28 cellular contexts compared by ENCODE assay signal in genomic region chr5:163561339-163561738, GRCh38.
"Had no signal": no experiment of that assay in that cellular context is flagged by ENCODE, and none has a peak within 500 bp of the region (broad histone marks: within the 10 kb centered on the region; RNA-seq: fewer than 3 reads in every experiment).

No MANE protein-coding gene starts in this region.

- H3K27ac ChIP-seq: stomach, suprapubic skin, testis, thoracic aorta, thyroid gland, tibial artery, tibial nerve, transverse colon, upper lobe of left lung, upper lobe of right lung, uterus, vagina had no signal

- H3K4me3 ChIP-seq: stomach, suprapubic skin, testis, thoracic aorta, thyroid gland, tibial artery, tibial nerve, transverse colon, upper lobe of left lung, upper lobe of right lung, uterus, vagina had no signal

- H3K36me3 ChIP-seq: stomach, suprapubic skin, thoracic aorta, thyroid gland, tibial artery, tibial nerve, transverse colon, upper lobe of left lung, upper lobe of right lung, uterus, vagina had no signal

- H3K27ac Mint-ChIP-seq: stimulated activated effector memory CD8-positive, alpha-beta T cell treated with anti-CD3 and anti-CD28 coated beads, Interleukin-12 subunit alpha, Interleukin-12 subunit beta, amount 100 ng/mL, for 72 hours; stimulated activated memory B cell treated with anti-CD40 and anti-IgM and Interleukin-4, amounts not matched to agents 10 μg/mL and 1 μg/mL and 100 μg/mL, for 72 hours; stimulated activated naive B cell treated with anti-CD40 and anti-IgM and Interleukin-4, amounts not matched to agents 10 μg/mL and 1 μg/mL and 100 μg/mL, for 72 hours; stimulated activated naive CD8-positive, alpha-beta T cell treated with anti-CD3 and anti-CD28 coated beads, Interleukin-15, amount 100 ng/mL, for 72 hours; stimulated activated naive CD8-positive, alpha-beta T cell treated with anti-CD3 and anti-CD28 coated beads, Interleukin-15, Interleukin-2, amounts not matched to agents 100 ng/mL and 50 ng/mL, for 24 hours; type B pancreatic cell had no signal

- H3K36me3 Mint-ChIP-seq: stimulated activated effector memory CD8-positive, alpha-beta T cell treated with anti-CD3 and anti-CD28 coated beads, Interleukin-12 subunit alpha, Interleukin-12 subunit beta, amount 100 ng/mL, for 72 hours; stimulated activated memory B cell treated with anti-CD40 and anti-IgM and Interleukin-4, amounts not matched to agents 10 μg/mL and 1 μg/mL and 100 μg/mL, for 72 hours; stimulated activated naive B cell treated with anti-CD40 and anti-IgM and Interleukin-4, amounts not matched to agents 10 μg/mL and 1 μg/mL and 100 μg/mL, for 72 hours; type B pancreatic cell had no signal

- H3K27me3 ChIP-seq: testis, thyroid gland, vagina had no signal

- H3K4me1 ChIP-seq: testis, uterus had no signal

- H3K9me3 Mint-ChIP-seq: stimulated activated naive B cell treated with anti-CD40 and anti-IgM and Interleukin-4, amounts not matched to agents 10 μg/mL and 1 μg/mL and 100 μg/mL, for 72 hours; stimulated activated naive CD8-positive, alpha-beta T cell treated with anti-CD3 and anti-CD28 coated beads, Interleukin-15, amount 100 ng/mL, for 72 hours; stimulated activated naive CD8-positive, alpha-beta T cell treated with anti-CD3 and anti-CD28 coated beads, Interleukin-15, Interleukin-2, amounts not matched to agents 100 ng/mL and 50 ng/mL, for 24 hours had no signal

- ATAC-seq: stimulated activated effector memory CD8-positive, alpha-beta T cell treated with anti-CD3 and anti-CD28 coated beads, Interleukin-12 subunit alpha, Interleukin-12 subunit beta, amount 100 ng/mL, for 72 hours; stimulated activated memory B cell treated with anti-CD40 and anti-IgM and Interleukin-4, amounts not matched to agents 10 μg/mL and 1 μg/mL and 100 μg/mL, for 72 hours; stimulated activated naive B cell treated with anti-CD40 and anti-IgM and Interleukin-4, amounts not matched to agents 10 μg/mL and 1 μg/mL and 100 μg/mL, for 72 hours; stimulated activated naive CD8-positive, alpha-beta T cell treated with anti-CD3 and anti-CD28 coated beads, Interleukin-15, amount 100 ng/mL, for 72 hours; stimulated activated naive CD8-positive, alpha-beta T cell treated with anti-CD3 and anti-CD28 coated beads, Interleukin-15, Interleukin-2, amounts not matched to agents 100 U/mL and 50 U/mL, for 24 hours; upper lobe of right lung had no signal

- DNase-seq: stimulated activated CD4-positive, alpha-beta T cell treated with anti-CD3 and anti-CD28 coated beads, Interleukin-2, amount 100 ng/mL, for 48 hours; stimulated activated CD4-positive, alpha-beta T cell treated with anti-CD3 and anti-CD28 coated beads, Interleukin-4, amount 100 ng/mL, for 1 hour; stimulated activated CD4-positive, alpha-beta T cell treated with anti-CD3 and anti-CD28 coated beads, Interleukin-4, amount 100 ng/mL, for 24 hours; stimulated activated CD4-positive, alpha-beta T cell treated with anti-CD3 and anti-CD28 coated beads, Interleukin-4, amount 100 ng/mL, for 4 hours; stimulated activated CD8-positive, alpha-beta memory T cell treated with anti-CD3 and anti-CD28 coated beads, Interleukin-4, amount 100 ng/mL, for 48 hours; stimulated activated naive B cell treated with anti-CD40 and anti-IgM and Interleukin-4, amounts not matched to agents 10 μg/mL and 1 μg/mL and 100 μg/mL, for 72 hours; stimulated activated naive CD4-positive, alpha-beta T cell; stimulated activated naive CD4-positive, alpha-beta T cell treated with Interleukin-2 at 50 U/mL for 16 hours; stimulated activated naive CD8-positive, alpha-beta T cell treated with anti-CD3 and anti-CD28 coated beads, Interleukin-15, amount 100 ng/mL, for 72 hours; stimulated activated naive CD8-positive, alpha-beta T cell treated with anti-CD3 and anti-CD28 coated beads, Interleukin-15, Interleukin-2, amounts not matched to agents 100 U/mL and 50 U/mL, for 24 hours; stomach; substantia nigra; testis; thyroid gland; tibial artery; transverse colon; trophoblast cell; upper lobe of left lung; upper lobe of right lung; uterus had no signal

- H3K9me3 ChIP-seq: stomach, suprapubic skin, testis, thoracic aorta, thyroid gland, tibial artery, tibial nerve, transverse colon, upper lobe of left lung, upper lobe of right lung, uterus, vagina had no signal

- H3K4me3 Mint-ChIP-seq: stimulated activated effector memory CD8-positive, alpha-beta T cell treated with anti-CD3 and anti-CD28 coated beads, Interleukin-12 subunit alpha, Interleukin-12 subunit beta, amount 100 ng/mL, for 72 hours; stimulated activated memory B cell treated with anti-CD40 and anti-IgM and Interleukin-4, amounts not matched to agents 10 μg/mL and 1 μg/mL and 100 μg/mL, for 72 hours; stimulated activated naive B cell treated with anti-CD40 and anti-IgM and Interleukin-4, amounts not matched to agents 10 μg/mL and 1 μg/mL and 100 μg/mL, for 72 hours; stimulated activated naive CD8-positive, alpha-beta T cell treated with anti-CD3 and anti-CD28 coated beads, Interleukin-15, amount 100 ng/mL, for 72 hours; stimulated activated naive CD8-positive, alpha-beta T cell treated with anti-CD3 and anti-CD28 coated beads, Interleukin-15, Interleukin-2, amounts not matched to agents 100 ng/mL and 50 ng/mL, for 24 hours; type B pancreatic cell had no signal
